In genomic region chr18:62914868-62915267, GRCh38 we compare ENCODE assay signal across 22 cellular contexts.
DNase-seq lines count a peak whose midpoint lies in the region; ATAC-seq, FAIRE-seq and TF ChIP-seq lines count a peak whose summit lies in the region.
"Had no signal": no experiment of that assay in that cellular context is flagged by ENCODE, and none has a peak within 500 bp of the region (broad histone marks: within the 10 kb centered on the region; RNA-seq: fewer than 3 reads in every experiment).

No MANE protein-coding gene starts in this region.

- CTCF ChIA-PET in K562 (lab: Yijun Ruan, JAX; ENCODE audit: low intra/inter-chr PET ratio): no interaction called here

- TF ChIP-seq POLR2A in K562 (conservative IDR thresholded peaks at IDR 0.05) (no peak), uterus (IDR thresholded peaks at IDR 0.05) (no peak)

- no peak for TF ChIP-seq EP300 in K562 (IDR thresholded peaks at IDR 0.05; ENCODE audit: low read length)

- H3K4me2 ChIP-seq in K562 (ENCODE audit: insufficient read depth, low read length): no peak overlapping the region

- no peaks in the 10 kb centered on the region for H4K20me1 ChIP-seq in K562 (replicated peaks; ENCODE audit: control insufficient read depth, insufficient read depth, low read length)
- H4K20me1 ChIP-seq: BLaER1 had no signal

- ATAC-seq in K562: no peak
- no peak for ATAC-seq in HG02970 (IDR thresholded peaks at IDR 0.05; ENCODE audit: low FRiP score, unreplicated experiment)
- ATAC-seq: Panc1 had no signal

- H2AFZ ChIP-seq in K562 (ENCODE audit: low read depth, low read length): no peak overlapping the region
- H2AFZ ChIP-seq: GM23248 had no signal

- no peaks in the 10 kb centered on the region for H3K9me3 ChIP-seq in K562 (replicated peaks; ENCODE audit: control insufficient read depth, insufficient read depth, low read depth, low read length)
- H3K9me3 ChIP-seq in uterus: no peaks in the 10 kb centered on the region
- H3K9me3 ChIP-seq: BLaER1 had no signal

- POLR2A ChIA-PET in K562 (lab: Yijun Ruan, JAX): no interaction called here

- BruUV-seq in K562 (replicated peaks; lab: Mats Ljungman, UMichigan): no TSS peak

- H3K9me1 ChIP-seq in K562 (ENCODE audit: control insufficient read depth, insufficient read depth, low read length): no peaks in the 10 kb centered on the region

- no peak overlapping the region for H3K9ac ChIP-seq in K562 (ENCODE audit: insufficient read depth in 1 of 2, low read depth in 2 of 2, low read length in 2 of 2)
- H3K9ac ChIP-seq: BLaER1, GM23248 had no signal

- FAIRE-seq in D721Med (lab: Jason Lieb, UNC) (peak; percentile 98), K562 (lab: Jason Lieb, UNC) (no peak)
- FAIRE-seq: GM18507 had no signal

- no peaks in the 10 kb centered on the region for H3K27me3 ChIP-seq in K562 (ENCODE audit: control insufficient read depth in 2 of 2, insufficient read depth in 2 of 2, low read length in 2 of 2)
- H3K27me3 ChIP-seq in uterus: no peaks in the 10 kb centered on the region
- H3K27me3 ChIP-seq: BLaER1 had no signal

- intact Hi-C loops in K562 (cut with micrococcal nuclease) (no loop called here), uterus (cut with DNase I; ENCODE audit: low total_unique reads) (no loop called here)

- WGBS in K562 (ENCODE audit: insufficient coverage, low coverage, missing lambda C conversion rate): 69% methylated on average over 3 of the region's 3 CpGs

- H3K4me1 ChIP-seq in K562 (replicated peaks in 1 of 2; ENCODE audit: control insufficient read depth in 2 of 2, insufficient read depth in 2 of 2, low read length in 2 of 2): no peaks in the 10 kb centered on the region
- no peaks in the 10 kb centered on the region for H3K4me1 ChIP-seq in uterus

- TF ChIP-seq RAD21 in K562 (CRISPR knock-in tag; conservative IDR thresholded peaks at IDR 0.05 in 1 of 2, IDR thresholded peaks at IDR 0.05 in 1 of 2): no peak

- H3K4me3 ChIP-seq in K562 (no peak overlapping the region), uterus (no peak overlapping the region)
- H3K4me3 ChIP-seq: BLaER1, GM23248, SK-N-MC had no signal

- DNase-seq in D721Med (ENCODE audit: insufficient read length, low spot score): no peak
- DNase-seq in K562 (ENCODE audit: extremely low read depth in 1 of 4, low spot score in 3 of 4): no peak
- peak; percentile 47 for DNase-seq in fibroblast of gingiva (ENCODE audit: low read depth)
- DNase-seq in substantia nigra (lab: John Stamatoyannopoulos, UW): no peak
- no peak for DNase-seq in NOMO-1 treated with DMSO at 0.1 percent for 48 hours (lab: John Stamatoyannopoulos, UW; ENCODE audit: unreplicated experiment)
- DNase-seq in uterus: no peak
- DNase-seq: CD4-positive, CD25-positive, alpha-beta regulatory T cell; GM23248; H9; NCI-H1092; NCI-H1417 treated with DMSO at 0.1 percent for 48 hours; NCI-H1694 treated with DMSO at 0.1 percent for 48 hours; NCI-H2081; NCI-H2227 treated with DMSO at 0.1 percent for 48 hours; NCI-H510A; NCI-H69; SIG-M5 had no signal

- in situ Hi-C loops in K562 (cut with MboI): no loop called here

- no peaks in the 10 kb centered on the region for H3K79me2 ChIP-seq in K562 (ENCODE audit: control insufficient read depth, insufficient read depth, low read length)

- H3K27ac ChIP-seq in K562 (ENCODE audit: extremely low read depth, low read depth, low read length) (no peak overlapping the region), substantia nigra (ENCODE audit: low read depth, low read length, poor library complexity, severe bottlenecking) (peak overlapping the region; percentile 64), uterus (no peak overlapping the region)
- H3K27ac ChIP-seq: BLaER1, GM23248, SK-N-MC had no signal

- H3K36me3 ChIP-seq in K562 (ENCODE audit: control insufficient read depth, insufficient read depth, low read length) (no peaks in the 10 kb centered on the region), uterus (no peaks in the 10 kb centered on the region)

- no peak for TF ChIP-seq CTCF in D721Med (IDR thresholded peaks at IDR 0.05; ENCODE audit: insufficient read depth, missing control alignments)
- TF ChIP-seq CTCF in K562 (IDR thresholded peaks at IDR 0.05 in 2 of 3, conservative IDR thresholded peaks at IDR 0.05 in 1 of 3; ENCODE audit: insufficient read depth in 2 of 3, low read depth in 1 of 3, low read length in 3 of 3): no peak
- TF ChIP-seq CTCF in uterus (IDR thresholded peaks at IDR 0.05): no peak

TF ChIP-seq in K562, 482 proteins besides CTCF, POLR2A, EP300 and RAD21:
- no peak for TF ChIP-seq RBM17 (IDR thresholded peaks at IDR 0.05; ENCODE audit: borderline replicate concordance, low read depth, low read length)
- no peak for TF ChIP-seq FOSL1 (tag; conservative IDR thresholded peaks at IDR 0.05)
- TF ChIP-seq MAFG (tag; conservative IDR thresholded peaks at IDR 0.05): peak; percentile 68
- TF ChIP-seq HCFC1 (IDR thresholded peaks at IDR 0.05; ENCODE audit: low read depth, low read length): no peak
- no peak for TF ChIP-seq MYNN (IDR thresholded peaks at IDR 0.05)
- no peak for TF ChIP-seq MYNN (CRISPR knock-in tag; IDR thresholded peaks at IDR 0.05)
- no peak for TF ChIP-seq ZNF140 (CRISPR knock-in tag; IDR thresholded peaks at IDR 0.05)
- no peak for TF ChIP-seq UBTF (IDR thresholded peaks at IDR 0.05; ENCODE audit: borderline replicate concordance in 1 of 2, low read depth in 2 of 2, low read length in 2 of 2)
- TF ChIP-seq ZNF316 (IDR thresholded peaks at IDR 0.05): peak; percentile 86
- peak; percentile 72 for TF ChIP-seq MAFK (IDR thresholded peaks at IDR 0.05; ENCODE audit: low read length)
- peak; percentile 76 for TF ChIP-seq MAFF (IDR thresholded peaks at IDR 0.05; ENCODE audit: low read length)
- TF ChIP-seq PATZ1 (CRISPR knock-in tag; IDR thresholded peaks at IDR 0.05; ENCODE audit: borderline replicate concordance): no peak
- TF ChIP-seq C11orf30 (IDR thresholded peaks at IDR 0.05; ENCODE audit: low read depth): peak; percentile 79
